1 cellular context compared by ENCODE assay signal in the genomic region with DNA sequence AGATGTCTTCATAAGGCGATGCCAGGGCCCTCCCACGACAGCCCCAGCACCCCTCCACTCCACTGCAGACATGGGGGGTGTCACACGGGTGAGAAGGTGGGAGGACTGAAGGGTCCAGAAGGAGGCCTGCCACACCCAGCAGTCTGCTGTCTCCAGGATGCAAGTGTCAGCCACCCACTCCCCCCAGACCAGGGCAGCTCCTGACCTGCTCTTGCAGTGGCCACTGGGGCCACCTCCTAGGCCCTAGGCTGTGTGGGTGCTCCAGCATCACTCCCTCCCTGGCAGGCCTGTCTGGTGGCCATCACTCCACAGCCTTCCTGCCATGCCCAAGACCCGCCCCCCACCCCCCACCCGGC.
TF ChIP-seq lines count a peak whose summit lies in the region.

No MANE protein-coding gene starts in this region.

TF ChIP-seq in IMR-90, 13 proteins besides CTCF, POLR2A, EP300 and RAD21 (continued from another document):
- TF ChIP-seq, protein P1, sequence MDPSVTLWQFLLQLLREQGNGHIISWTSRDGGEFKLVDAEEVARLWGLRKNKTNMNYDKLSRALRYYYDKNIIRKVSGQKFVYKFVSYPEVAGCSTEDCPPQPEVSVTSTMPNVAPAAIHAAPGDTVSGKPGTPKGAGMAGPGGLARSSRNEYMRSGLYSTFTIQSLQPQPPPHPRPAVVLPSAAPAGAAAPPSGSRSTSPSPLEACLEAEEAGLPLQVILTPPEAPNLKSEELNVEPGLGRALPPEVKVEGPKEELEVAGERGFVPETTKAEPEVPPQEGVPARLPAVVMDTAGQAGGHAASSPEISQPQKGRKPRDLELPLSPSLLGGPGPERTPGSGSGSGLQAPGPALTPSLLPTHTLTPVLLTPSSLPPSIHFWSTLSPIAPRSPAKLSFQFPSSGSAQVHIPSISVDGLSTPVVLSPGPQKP (IDR thresholded peaks at IDR 0.05; ENCODE audit: borderline replicate concordance, low read depth, low read length): no peak
- no peak for TF ChIP-seq RFX5 (IDR thresholded peaks at IDR 0.05; ENCODE audit: low read depth, low read length)
